In genomic region chr1:44801491-44802305, GRCh38 we compare ENCODE assay signal across 8 cellular contexts. TPM values are rescaled to one million over a fixed set of nuclear protein-coding genes. Genes with fewer than 3 reads are reported as not detected.
DNase-seq lines count a peak whose midpoint lies in the region; ATAC-seq and TF ChIP-seq lines count a peak whose summit lies in the region.

No MANE protein-coding gene starts in this region.

- CTCF ChIA-PET in SK-N-SH (lab: Yijun Ruan, JAX): interaction anchor here (0.9 to 1.9 kb wide), 3 partner anchors 8 to 16 kb away, joined by 4 to 11 read pairs (median 7); no protein-coding TSS in a partner anchor

- POLR2A ChIA-PET in SK-N-SH (lab: Yijun Ruan, JAX): no interaction called here

- intact Hi-C loops in lower lobe of right lung (cut with DNase I): no loop called here

- no peaks in the 10 kb centered on the region for H3K9me2 ChIP-seq in SK-N-SH

- H3K79me2 ChIP-seq in SK-N-SH (ENCODE audit: insufficient read depth): peaks cover 57% of the 10 kb centered on the region

- ATAC-seq in SK-N-SH treated with all-trans-retinoic acid at 6 μM for 48 hours: no peak
- no peak for ATAC-seq in lower lobe of right lung
- no peak for ATAC-seq in GM18502 (IDR thresholded peaks at IDR 0.05; ENCODE audit: poor library complexity, unreplicated experiment)

- no peak overlapping the region for H2AFZ ChIP-seq in SK-N-SH (ENCODE audit: low read depth)

- H3K4me1 ChIP-seq in SK-N-SH (ENCODE audit: control insufficient read depth in 1 of 2, insufficient read depth in 2 of 2, low read depth in 1 of 2, low read length in 1 of 2): peaks cover 21 to 33% of the 10 kb centered on the region in 2 experiments; a peak in 3 of 4 replicates
- peaks cover 67% of the 10 kb centered on the region for H3K4me1 ChIP-seq in lower lobe of right lung
- peaks cover 51% of the 10 kb centered on the region for H3K4me1 ChIP-seq in suprapubic skin

- H3K36me3 ChIP-seq in SK-N-SH (replicated peaks in 1 of 2; ENCODE audit: control insufficient read depth in 1 of 2, insufficient read depth in 2 of 2, low read length in 1 of 2) (peaks cover 43 to 48% of the 10 kb centered on the region in 2 experiments), lower lobe of right lung (peaks cover 42% of the 10 kb centered on the region), suprapubic skin (peaks cover 44% of the 10 kb centered on the region)

- H3K27me3 ChIP-seq in SK-N-SH (ENCODE audit: insufficient read depth): no peaks in the 10 kb centered on the region
- no peaks in the 10 kb centered on the region for H3K27me3 ChIP-seq in lower lobe of right lung (ENCODE audit: low read depth)
- no peaks in the 10 kb centered on the region for H3K27me3 ChIP-seq in suprapubic skin

- no peak for TF ChIP-seq EP300 in SK-N-SH (IDR thresholded peaks at IDR 0.05; ENCODE audit: borderline replicate concordance in 1 of 2, low read depth in 1 of 2, low read length in 1 of 2)
- no peak for TF ChIP-seq EP300 in suprapubic skin (IDR thresholded peaks at IDR 0.05)

- peak overlapping the region; percentile 98 for H3K4me2 ChIP-seq in SK-N-SH

- TF ChIP-seq RAD21 in SK-N-SH (IDR thresholded peaks at IDR 0.05; ENCODE audit: low read length): no peak

- H3K9me3 ChIP-seq in SK-N-SH (no peaks in the 10 kb centered on the region), lower lobe of right lung (no peaks in the 10 kb centered on the region), suprapubic skin (no peaks in the 10 kb centered on the region)

- in situ Hi-C loops in astrocyte of the cerebellum (cut with HindIII; ENCODE audit: low sequenced_read_pairs) (no loop called here), G401 (cut with HindIII; ENCODE audit: low sequenced_read_pairs) (no loop called here)

- H3K4me3 ChIP-seq in SK-N-SH (ENCODE audit: low read depth in 2 of 2, low read length in 1 of 2) (peak overlapping the region; percentile 87 to 96; a peak in 3 of 4 replicates), astrocyte of the cerebellum (ENCODE audit: low read depth, low read length) (peak overlapping the region; percentile 80), lower lobe of right lung (peak overlapping the region; percentile 83), suprapubic skin (peak overlapping the region; percentile 82)

- H3K27ac ChIP-seq in SK-N-SH (ENCODE audit: low read depth in 2 of 2, low read length in 1 of 2) (peak overlapping the region in 1 of 2 experiments; percentile 100; a peak in 1 of 4 replicates), lower lobe of right lung (peak overlapping the region; percentile 92), suprapubic skin (peak overlapping the region; percentile 50)

- DNase-seq in SK-N-SH: no peak
- no peak for DNase-seq in astrocyte of the cerebellum (ENCODE audit: low read depth)
- DNase-seq in lower lobe of right lung: peak; percentile 54
- DNase-seq in suprapubic skin (ENCODE audit: low spot score in 2 of 2): peak in 1 of 2 donors; percentile 79
- no peak for DNase-seq in G401 (ENCODE audit: low spot score)
- DNase-seq in iPS-NIHi11 (ENCODE audit: low spot score): no peak

- peak overlapping the region; percentile 98 for H3K9ac ChIP-seq in SK-N-SH

- no peak for TF ChIP-seq POLR2A in suprapubic skin (IDR thresholded peaks at IDR 0.05)

- peaks cover 34% of the 10 kb centered on the region for H3F3A ChIP-seq in SK-N-SH (replicated peaks; ENCODE audit: insufficient read depth)

- peaks cover 32% of the 10 kb centered on the region for H4K20me1 ChIP-seq in SK-N-SH (ENCODE audit: insufficient read depth)

- no peak for TF ChIP-seq CTCF in SK-N-SH (IDR thresholded peaks at IDR 0.05)
- no peak for TF ChIP-seq CTCF in astrocyte of the cerebellum (IDR thresholded peaks at IDR 0.05; ENCODE audit: low read depth, low read length, missing control alignments)
- no peak for TF ChIP-seq CTCF in lower lobe of right lung (IDR thresholded peaks at IDR 0.05)
- no peak for TF ChIP-seq CTCF in suprapubic skin (IDR thresholded peaks at IDR 0.05)

- WGBS in SK-N-SH (ENCODE audit: low lambda C conversion rate): 69% methylated on average over 10 of the region's 13 CpGs
- 46% methylated on average over 13 of the region's 13 CpGs for WGBS in suprapubic skin

TF ChIP-seq in SK-N-SH, 30 proteins besides CTCF, POLR2A, EP300 and RAD21:
- TF ChIP-seq TAF1 (IDR thresholded peaks at IDR 0.05; ENCODE audit: borderline replicate concordance, low read depth, low read length): no peak

TF ChIP-seq in SK-N-SH treated with all-trans-retinoic acid at 6 μM for 48 hours, 23 proteins besides CTCF, POLR2A, EP300 and RAD21 (continues in another document):
- TF ChIP-seq, protein P1, sequence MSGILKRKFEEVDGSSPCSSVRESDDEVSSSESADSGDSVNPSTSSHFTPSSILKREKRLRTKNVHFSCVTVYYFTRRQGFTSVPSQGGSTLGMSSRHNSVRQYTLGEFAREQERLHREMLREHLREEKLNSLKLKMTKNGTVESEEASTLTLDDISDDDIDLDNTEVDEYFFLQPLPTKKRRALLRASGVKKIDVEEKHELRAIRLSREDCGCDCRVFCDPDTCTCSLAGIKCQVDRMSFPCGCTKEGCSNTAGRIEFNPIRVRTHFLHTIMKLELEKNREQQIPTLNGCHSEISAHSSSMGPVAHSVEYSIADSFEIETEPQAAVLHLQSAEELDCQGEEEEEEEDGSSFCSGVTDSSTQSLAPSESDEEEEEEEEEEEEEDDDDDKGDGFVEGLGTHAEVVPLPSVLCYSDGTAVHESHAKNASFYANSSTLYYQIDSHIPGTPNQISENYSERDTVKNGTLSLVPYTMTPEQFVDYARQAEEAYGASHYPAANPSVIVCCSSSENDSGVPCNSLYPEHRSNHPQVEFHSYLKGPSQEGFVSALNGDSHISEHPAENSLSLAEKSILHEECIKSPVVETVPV (CRISPR knock-in tag; IDR thresholded peaks at IDR 0.05): no peak
- no peak for TF ChIP-seq ZFP30 (CRISPR knock-in tag; IDR thresholded peaks at IDR 0.05)
- no peak for TF ChIP-seq OSR1 (CRISPR knock-in tag; IDR thresholded peaks at IDR 0.05)
- TF ChIP-seq ZFP3 (CRISPR knock-in tag; IDR thresholded peaks at IDR 0.05): no peak
- no peak for TF ChIP-seq ZC3H10 (CRISPR knock-in tag; IDR thresholded peaks at IDR 0.05)
- TF ChIP-seq, protein P2, sequence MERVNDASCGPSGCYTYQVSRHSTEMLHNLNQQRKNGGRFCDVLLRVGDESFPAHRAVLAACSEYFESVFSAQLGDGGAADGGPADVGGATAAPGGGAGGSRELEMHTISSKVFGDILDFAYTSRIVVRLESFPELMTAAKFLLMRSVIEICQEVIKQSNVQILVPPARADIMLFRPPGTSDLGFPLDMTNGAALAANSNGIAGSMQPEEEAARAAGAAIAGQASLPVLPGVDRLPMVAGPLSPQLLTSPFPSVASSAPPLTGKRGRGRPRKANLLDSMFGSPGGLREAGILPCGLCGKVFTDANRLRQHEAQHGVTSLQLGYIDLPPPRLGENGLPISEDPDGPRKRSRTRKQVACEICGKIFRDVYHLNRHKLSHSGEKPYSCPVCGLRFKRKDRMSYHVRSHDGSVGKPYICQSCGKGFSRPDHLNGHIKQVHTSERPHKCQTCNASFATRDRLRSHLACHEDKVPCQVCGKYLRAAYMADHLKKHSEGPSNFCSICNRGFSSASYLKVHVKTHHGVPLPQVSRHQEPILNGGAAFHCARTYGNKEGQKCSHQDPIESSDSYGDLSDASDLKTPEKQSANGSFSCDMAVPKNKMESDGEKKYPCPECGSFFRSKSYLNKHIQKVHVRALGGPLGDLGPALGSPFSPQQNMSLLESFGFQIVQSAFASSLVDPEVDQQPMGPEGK (CRISPR knock-in tag; IDR thresholded peaks at IDR 0.05; ENCODE audit: borderline replicate concordance): no peak
- TF ChIP-seq RARB (CRISPR knock-in tag; IDR thresholded peaks at IDR 0.05): no peak
- no peak for TF ChIP-seq ZNF70 (CRISPR knock-in tag; IDR thresholded peaks at IDR 0.05)
- TF ChIP-seq, protein P3, sequence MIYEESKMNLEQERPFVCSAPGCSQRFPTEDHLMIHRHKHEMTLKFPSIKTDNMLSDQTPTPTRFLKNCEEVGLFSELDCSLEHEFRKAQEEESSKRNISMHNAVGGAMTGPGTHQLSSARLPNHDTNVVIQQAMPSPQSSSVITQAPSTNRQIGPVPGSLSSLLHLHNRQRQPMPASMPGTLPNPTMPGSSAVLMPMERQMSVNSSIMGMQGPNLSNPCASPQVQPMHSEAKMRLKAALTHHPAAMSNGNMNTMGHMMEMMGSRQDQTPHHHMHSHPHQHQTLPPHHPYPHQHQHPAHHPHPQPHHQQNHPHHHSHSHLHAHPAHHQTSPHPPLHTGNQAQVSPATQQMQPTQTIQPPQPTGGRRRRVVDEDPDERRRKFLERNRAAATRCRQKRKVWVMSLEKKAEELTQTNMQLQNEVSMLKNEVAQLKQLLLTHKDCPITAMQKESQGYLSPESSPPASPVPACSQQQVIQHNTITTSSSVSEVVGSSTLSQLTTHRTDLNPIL (CRISPR knock-in tag; IDR thresholded peaks at IDR 0.05; ENCODE audit: low read depth): no peak
- no peak for TF ChIP-seq ISL1 (CRISPR knock-in tag; IDR thresholded peaks at IDR 0.05)

RNA-seq across cellular contexts. Expression of gene PLK3, which starts 1.5 kb away (rescaled TPM):
- polyA plus RNA-seq in SK-N-SH (2012; rRNA removed): 68.3 and 82.8 TPM in 2 replicates
- 26.5 and 37.1 TPM in 2 replicates for polyA plus RNA-seq in SK-N-SH (2012; cell fraction: cytosol; rRNA removed)
- 295 and 317 TPM in 2 replicates for polyA plus RNA-seq in SK-N-SH (2012; cell fraction: nucleus; rRNA removed)
- 27.7 TPM for total RNA-seq in lower lobe of right lung
- total RNA-seq in suprapubic skin: 100 to 1,000 TPM in 2 of 4 donors, 10 to 100 TPM in 2; 63.7 to 135 (median 91.1) TPM
- 8.0 and 8.5 TPM in 2 replicates for total RNA-seq in G401 (2014; rRNA removed; shearing (Covaris generic))

RNA-seq across cellular contexts. Expression of gene DYNLT4, which starts 5.5 kb away (rescaled TPM):
- 0.37 and 0.61 TPM in 2 replicates for polyA plus RNA-seq in SK-N-SH (2012; rRNA removed)
- polyA plus RNA-seq in SK-N-SH (2012; cell fraction: cytosol; rRNA removed): 0.15 and 0.29 TPM in 2 replicates
- 1.4 and 3.2 TPM in 2 replicates for polyA plus RNA-seq in SK-N-SH (2012; cell fraction: nucleus; rRNA removed)
- 5.2 TPM for total RNA-seq in lower lobe of right lung
- total RNA-seq in suprapubic skin: not detected
- total RNA-seq in G401 (2014; rRNA removed; shearing (Covaris generic)): 2.9 and 14.6 TPM in 2 replicates

RNA-seq across cellular contexts. Expression of gene BTBD19, which starts 6.6 kb away (rescaled TPM):
- polyA plus RNA-seq in SK-N-SH (2012; rRNA removed): 36.9 and 37.9 TPM in 2 replicates
- polyA plus RNA-seq in SK-N-SH (2012; cell fraction: cytosol; rRNA removed): 7.5 and 10.1 TPM in 2 replicates
- 265 and 277 TPM in 2 replicates for polyA plus RNA-seq in SK-N-SH (2012; cell fraction: nucleus; rRNA removed)
- total RNA-seq in lower lobe of right lung (8.7 TPM), suprapubic skin (1 to 10 TPM; 1.2 to 7.3 (median 4.4) TPM)
- 1.1 and 1.3 TPM in 2 replicates for total RNA-seq in G401 (2014; rRNA removed; shearing (Covaris generic))

RNA-seq across cellular contexts. Expression of gene BEST4, which starts 13.7 kb away (rescaled TPM):
- 0.08 and 0.12 TPM in 2 replicates for polyA plus RNA-seq in SK-N-SH (2012; rRNA removed)
- 0.01 and 0.06 TPM in 2 replicates for polyA plus RNA-seq in SK-N-SH (2012; cell fraction: cytosol; rRNA removed)
- polyA plus RNA-seq in SK-N-SH (2012; cell fraction: nucleus; rRNA removed): 0.89 and 1.4 TPM in 2 replicates
- total RNA-seq in lower lobe of right lung (1.7 TPM), suprapubic skin (under 1 TPM in 3 of 4 donors, not detected in 1; 0.30 to 0.72 (median 0.30) TPM)
- 2.2 and 2.3 TPM in 2 replicates for total RNA-seq in G401 (2014; rRNA removed; shearing (Covaris generic))

RNA-seq across cellular contexts. Expression of gene RPS8, which starts 26.4 kb away (rescaled TPM):
- polyA plus RNA-seq in SK-N-SH (2012; rRNA removed): 3,303 and 3,363 TPM in 2 replicates
- polyA plus RNA-seq in SK-N-SH (2012; cell fraction: cytosol; rRNA removed): 3,525 and 3,641 TPM in 2 replicates
- polyA plus RNA-seq in SK-N-SH (2012; cell fraction: nucleus; rRNA removed): 887 and 945 TPM in 2 replicates
- total RNA-seq in lower lobe of right lung (1,341 TPM), suprapubic skin (1,000 to 10,000 TPM; 1,858 to 3,271 (median 2,807) TPM)
- 3,222 and 3,561 TPM in 2 replicates for total RNA-seq in G401 (2014; rRNA removed; shearing (Covaris generic))
